In genomic region chr2:171004363-171004762, GRCh38 we compare ENCODE assay signal across 29 cellular contexts.
"Had no signal": no experiment of that assay in that cellular context is flagged by ENCODE, and none has a peak within 500 bp of the region (broad histone marks: within the 10 kb centered on the region; RNA-seq: fewer than 3 reads in every experiment).

No MANE protein-coding gene starts in this region.

- H3K4me3 ChIP-seq: adrenal gland, body of pancreas, cardiac muscle cell, colonic mucosa, esophagus squamous epithelium, hepatocyte, neural progenitor cell, right atrium auricular region, thoracic aorta had no signal

- H3K27ac ChIP-seq: adrenal gland, body of pancreas, cardiac muscle cell, colonic mucosa, epithelial cell of prostate, esophagus squamous epithelium, hepatocyte, neural progenitor cell, parathyroid adenoma, right atrium auricular region, thoracic aorta had no signal

- DNase-seq: activated CD4-positive, alpha-beta T cell treated with anti-CD3 and anti-CD28 coated beads, Interleukin-2, amount 10 ng/mL, durations not matched to agents 7 days and 5 days; activated CD4-positive, CD25-positive, alpha-beta regulatory T cell treated with anti-CD3 and anti-CD28 coated beads, Interleukin-2, amount 50 U/mL, for 72 hours; activated CD8-positive, alpha-beta T cell treated with anti-CD3 and anti-CD28 coated beads for 36 hours; activated effector memory CD4-positive, alpha-beta T cell treated with Interleukin-2 at 50 U/mL for 16 hours; activated naive CD4-positive, alpha-beta T cell treated with Interleukin-2 at 50 U/mL for 16 hours; adrenal gland; aorta; body of pancreas; cerebellar nuclear complex; colonic mucosa; effector CD8-positive, alpha-beta T cell; esophagus squamous epithelium; glutamatergic neuron; left cardiac atrium; left ventricle myocardium superior; naive thymus-derived CD4-positive, alpha-beta T cell; occipital lobe; stimulated activated CD4-positive, alpha-beta T cell treated with anti-CD3 and anti-CD28 coated beads, Interleukin-15, amount 100 ng/mL, for 24 hours; stimulated activated CD4-positive, alpha-beta T cell treated with anti-CD3 and anti-CD28 coated beads, Interleukin-2, amount 100 ng/mL, for 24 hours; stimulated activated naive B cell treated with anti-CD40 and anti-IgM and Interleukin-4, amounts not matched to agents 10 μg/mL and 1 μg/mL and 100 μg/mL, for 72 hours; T-helper 2 cell; trophoblast cell had no signal

- H3K9me3 ChIP-seq: adrenal gland, body of pancreas, colonic mucosa, esophagus squamous epithelium, right atrium auricular region, thoracic aorta had no signal

- H3K27me3 ChIP-seq: adrenal gland, body of pancreas, cardiac muscle cell, colonic mucosa, esophagus squamous epithelium, hepatocyte, neural progenitor cell, right atrium auricular region had no signal

- H3K4me1 ChIP-seq: adrenal gland, body of pancreas, colonic mucosa, esophagus squamous epithelium, neural progenitor cell, parathyroid adenoma, right atrium auricular region had no signal
